Comparison of ENCODE assay signal across 1 cellular context in the genomic region with DNA sequence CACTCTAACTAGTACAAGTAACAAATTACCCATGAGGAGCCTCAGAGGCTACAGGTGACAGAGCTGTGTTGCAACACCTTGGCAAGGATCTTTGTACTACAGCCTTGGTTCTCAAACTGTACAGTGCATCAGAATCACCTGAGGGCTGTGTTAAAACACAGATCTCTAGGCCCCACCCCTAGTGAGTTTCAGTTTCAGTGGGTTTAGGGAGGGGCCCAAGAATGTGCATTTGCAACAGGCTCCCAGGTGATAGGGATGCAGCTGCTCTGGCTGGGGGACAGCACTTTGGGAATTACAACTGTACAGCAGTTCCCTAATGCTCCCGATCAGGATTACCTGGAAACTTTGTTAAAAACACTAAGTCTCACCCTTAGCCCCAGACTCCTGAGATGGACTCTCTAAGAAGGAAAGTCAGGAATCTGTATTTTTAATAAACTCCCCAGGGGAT.
TF ChIP-seq lines count a peak whose summit lies in the region.

No MANE protein-coding gene starts in this region.

TF ChIP-seq in liver, 16 proteins besides CTCF, POLR2A, EP300 and RAD21 (continued from another document):
- TF ChIP-seq, protein P1, sequence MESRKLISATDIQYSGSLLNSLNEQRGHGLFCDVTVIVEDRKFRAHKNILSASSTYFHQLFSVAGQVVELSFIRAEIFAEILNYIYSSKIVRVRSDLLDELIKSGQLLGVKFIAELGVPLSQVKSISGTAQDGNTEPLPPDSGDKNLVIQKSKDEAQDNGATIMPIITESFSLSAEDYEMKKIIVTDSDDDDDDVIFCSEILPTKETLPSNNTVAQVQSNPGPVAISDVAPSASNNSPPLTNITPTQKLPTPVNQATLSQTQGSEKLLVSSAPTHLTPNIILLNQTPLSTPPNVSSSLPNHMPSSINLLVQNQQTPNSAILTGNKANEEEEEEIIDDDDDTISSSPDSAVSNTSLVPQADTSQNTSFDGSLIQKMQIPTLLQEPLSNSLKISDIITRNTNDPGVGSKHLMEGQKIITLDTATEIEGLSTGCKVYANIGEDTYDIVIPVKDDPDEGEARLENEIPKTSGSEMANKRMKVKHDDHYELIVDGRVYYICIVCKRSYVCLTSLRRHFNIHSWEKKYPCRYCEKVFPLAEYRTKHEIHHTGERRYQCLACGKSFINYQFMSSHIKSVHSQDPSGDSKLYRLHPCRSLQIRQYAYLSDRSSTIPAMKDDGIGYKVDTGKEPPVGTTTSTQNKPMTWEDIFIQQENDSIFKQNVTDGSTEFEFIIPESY (IDR thresholded peaks at IDR 0.05) = no peak
- TF ChIP-seq, protein P2, sequence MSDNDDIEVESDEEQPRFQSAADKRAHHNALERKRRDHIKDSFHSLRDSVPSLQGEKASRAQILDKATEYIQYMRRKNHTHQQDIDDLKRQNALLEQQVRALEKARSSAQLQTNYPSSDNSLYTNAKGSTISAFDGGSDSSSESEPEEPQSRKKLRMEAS (IDR thresholded peaks at IDR 0.05) = peak; percentile 28
- TF ChIP-seq JUND (IDR thresholded peaks at IDR 0.05) (peak in 1 of 2 donors; percentile 38), HNF4A (conservative IDR thresholded peaks at IDR 0.05) (peak; percentile 51 to 66), SP1 (IDR thresholded peaks at IDR 0.05) (peak; percentile 14), FOXA2 (IDR thresholded peaks at IDR 0.05) (no peak), FOXA1 (IDR thresholded peaks at IDR 0.05) (no peak), NR2F2 (IDR thresholded peaks at IDR 0.05) (no peak), RXRA (IDR thresholded peaks at IDR 0.05) (peak in 1 of 2 donors; percentile 23), TAF1 (conservative IDR thresholded peaks at IDR 0.05) (no peak), EGR1 (IDR thresholded peaks at IDR 0.05; ENCODE audit: low read depth in 2 of 2) (no peak), GABPA (IDR thresholded peaks at IDR 0.05 in 1 of 2, conservative IDR thresholded peaks at IDR 0.05 in 1 of 2) (no peak), YY1 (IDR thresholded peaks at IDR 0.05) (no peak)
- TF ChIP-seq, protein P3, sequence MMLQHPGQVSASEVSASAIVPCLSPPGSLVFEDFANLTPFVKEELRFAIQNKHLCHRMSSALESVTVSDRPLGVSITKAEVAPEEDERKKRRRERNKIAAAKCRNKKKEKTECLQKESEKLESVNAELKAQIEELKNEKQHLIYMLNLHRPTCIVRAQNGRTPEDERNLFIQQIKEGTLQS (IDR thresholded peaks at IDR 0.05) = no peak
TF ChIP-seq in liver: peak in this region for 6.
